In the genomic region with DNA sequence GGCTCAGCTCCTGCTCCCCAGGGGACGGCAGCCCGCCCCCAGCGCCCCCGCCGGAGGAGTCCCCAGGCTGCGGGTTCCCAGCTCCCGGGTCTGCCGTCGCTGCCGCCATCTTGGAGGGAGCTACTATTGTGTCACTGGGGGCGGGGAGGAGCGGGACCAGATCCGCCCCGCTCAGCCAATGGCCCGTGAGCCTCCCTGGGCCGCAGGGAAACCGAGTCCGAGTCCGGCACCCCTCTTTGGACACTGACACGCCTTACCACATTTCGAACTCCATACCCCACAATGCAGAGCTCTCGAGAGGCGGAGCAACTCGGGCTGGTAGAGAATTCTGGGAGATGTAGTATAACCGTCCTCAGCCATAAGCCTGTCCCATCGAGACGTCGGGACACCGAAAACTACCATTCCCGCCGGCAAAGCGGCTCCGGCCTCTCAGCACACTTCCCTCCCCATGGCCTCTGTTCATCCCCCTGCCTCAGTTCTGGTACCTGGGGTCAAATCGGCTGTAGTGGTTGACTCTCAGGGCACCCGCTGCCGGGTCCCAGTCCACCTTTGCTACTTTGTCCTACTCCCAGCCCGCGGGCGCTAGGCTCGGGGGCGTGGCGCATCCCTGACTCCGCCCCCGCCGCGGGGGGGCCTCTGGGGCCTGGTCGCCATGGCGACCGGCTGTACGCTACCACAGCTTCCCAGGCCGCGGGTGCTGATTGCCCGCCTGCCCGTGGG, we compare ENCODE assay signal across 8 cellular contexts. TPM values are rescaled to one million over a fixed set of nuclear protein-coding genes. Genes with fewer than 3 reads are reported as not detected.
DNase-seq lines count a peak whose midpoint lies in the region; ATAC-seq and TF ChIP-seq lines count a peak whose summit lies in the region.

A gene (minus strand): TSS at position 133 of the 720 bp plus-strand sequence. CDS start 24 bp downstream, at position 109.
A gene with protein sequence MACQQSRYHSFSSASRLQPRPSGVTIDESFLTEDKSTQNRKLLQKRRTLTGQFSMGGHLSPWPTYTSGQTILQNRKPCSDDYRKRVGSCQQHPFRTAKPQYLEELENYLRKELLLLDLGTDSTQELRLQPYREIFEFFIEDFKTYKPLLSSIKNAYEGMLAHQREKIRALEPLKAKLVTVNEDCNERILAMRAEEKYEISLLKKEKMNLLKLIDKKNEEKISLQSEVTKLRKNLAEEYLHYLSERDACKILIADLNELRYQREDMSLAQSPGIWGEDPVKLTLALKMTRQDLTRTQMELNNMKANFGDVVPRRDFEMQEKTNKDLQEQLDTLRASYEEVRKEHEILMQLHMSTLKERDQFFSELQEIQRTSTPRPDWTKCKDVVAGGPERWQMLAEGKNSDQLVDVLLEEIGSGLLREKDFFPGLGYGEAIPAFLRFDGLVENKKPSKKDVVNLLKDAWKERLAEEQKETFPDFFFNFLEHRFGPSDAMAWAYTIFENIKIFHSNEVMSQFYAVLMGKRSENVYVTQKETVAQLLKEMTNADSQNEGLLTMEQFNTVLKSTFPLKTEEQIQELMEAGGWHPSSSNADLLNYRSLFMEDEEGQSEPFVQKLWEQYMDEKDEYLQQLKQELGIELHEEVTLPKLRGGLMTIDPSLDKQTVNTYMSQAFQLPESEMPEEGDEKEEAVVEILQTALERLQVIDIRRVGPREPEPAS (plus strand): TSS at position 462 of the 720 bp plus-strand sequence. CDS start 261 bp downstream, outside the sequence.

- CTCF ChIA-PET in activated B cell treated with CpG ODN at 0.5 μM for 24 hours (lab: Charles Lee), result interaction anchor here (0.8 to 1.5 kb wide), 2 partner anchors 10 to 27 kb away, joined by 3 to 11 read pairs; no protein-coding TSS in a partner anchor

- POLR2A ChIA-PET in activated B cell treated with CpG ODN at 0.5 μM for 24 hours (lab: Charles Lee), result interaction anchor here (0.5 to 2.2 kb wide), 22 partner anchors 10 to 700 kb away, joined by 3 to 15 read pairs (median 4); a partner anchor contains a TSS

- intact Hi-C loops in activated B cell treated with CpG ODN at 0.5 μM for 24 hours (cut with micrococcal nuclease), result loop anchor here (1.0 to 10.0 kb wide), 18 partner anchors 10 to 1578 kb away; a partner anchor contains a TSS

- H3K4me1 ChIP-seq in smooth muscle cell (ENCODE audit: low read depth), result peaks cover 6% of the 10 kb centered on the region

- peak within 1 kb of the TSS; percentile 93 for H2AFZ ChIP-seq in smooth muscle cell (ENCODE audit: low read depth)

- peak within 1 kb of the TSS; percentile 89 for H3K4me3 ChIP-seq in AG09309 (ENCODE audit: control insufficient read depth, low read depth, low read length)
- peak within 1 kb of the TSS; percentile 99 for H3K4me3 ChIP-seq in smooth muscle cell

- H3K79me2 ChIP-seq in smooth muscle cell (ENCODE audit: low read depth), result peaks cover 43% of the 10 kb centered on the region

- H3K4me2 ChIP-seq in smooth muscle cell, result peak within 1 kb of the TSS; percentile 98

- H3K4me3 Mint-ChIP-seq in activated B cell treated with CpG ODN at 0.5 μM for 24 hours (peak within 1 kb of the TSS; percentile 96), immature natural killer cell (peak within 1 kb of the TSS; percentile 92 to 97 (median 94))

- H3K27me3 ChIP-seq in smooth muscle cell (ENCODE audit: low read depth), result no peaks in the 10 kb centered on the region

- 2% methylated on average over 44 of the region's 54 CpGs for WGBS in smooth muscle cell (ENCODE audit: low lambda C conversion rate)

- TF ChIP-seq CTCF in AG09309 (IDR thresholded peaks at IDR 0.05; ENCODE audit: control insufficient read depth, insufficient read depth, low read depth, low read length, missing control alignments) (no peak), activated B cell treated with CpG ODN at 0.5 μM for 24 hours (IDR thresholded peaks at IDR 0.05) (no peak), smooth muscle cell (IDR thresholded peaks at IDR 0.05; ENCODE audit: borderline replicate concordance, insufficient read depth, poor library complexity, severe bottlenecking) (no peak)

- peaks cover 25% of the 10 kb centered on the region for H4K20me1 ChIP-seq in smooth muscle cell (ENCODE audit: low read depth)

- H3K27ac ChIP-seq in smooth muscle cell (ENCODE audit: low read depth), result peak within 1 kb of the TSS; percentile 56

- peak within 1 kb of the TSS; percentile 96 for H3K27ac Mint-ChIP-seq in activated B cell treated with CpG ODN at 0.5 μM for 24 hours
- peak within 1 kb of the TSS; percentile 85 to 97 (median 93) for H3K27ac Mint-ChIP-seq in immature natural killer cell

- H3K4me1 Mint-ChIP-seq in activated B cell treated with CpG ODN at 0.5 μM for 24 hours (peaks cover 49% of the 10 kb centered on the region), immature natural killer cell (peaks cover 26% of the 10 kb centered on the region in 2 donors)

- H3K9ac ChIP-seq in smooth muscle cell (ENCODE audit: low read depth), result peak within 1 kb of the TSS; percentile 94

- no peaks in the 10 kb centered on the region for H3F3A ChIP-seq in smooth muscle cell (ENCODE audit: low read depth)

- H3K36me3 Mint-ChIP-seq in activated B cell treated with CpG ODN at 0.5 μM for 24 hours (ENCODE audit: low read depth) (peaks cover 23% of the 10 kb centered on the region), immature natural killer cell (no peaks in the 10 kb centered on the region)

- H3K27me3 Mint-ChIP-seq in activated B cell treated with CpG ODN at 0.5 μM for 24 hours (no peaks in the 10 kb centered on the region), immature natural killer cell (ENCODE audit: low read depth in 3 of 3) (peaks cover 0 to 5% (median 3%) of the 10 kb centered on the region in 3 donors)

- no peaks in the 10 kb centered on the region for H3K9me3 ChIP-seq in smooth muscle cell (replicated peaks; ENCODE audit: low read depth)

- H3K9me3 Mint-ChIP-seq in activated B cell treated with CpG ODN at 0.5 μM for 24 hours (no peaks in the 10 kb centered on the region), immature natural killer cell (no peaks in the 10 kb centered on the region)

- peak; percentile 96 for DNase-seq in AG09309 (ENCODE audit: low read depth)
- peak; percentile 99 for DNase-seq in NCI-H226
- DNase-seq in activated B cell treated with CpG ODN at 0.5 μM for 24 hours, result peak; percentile 93
- peak; percentile 98 for DNase-seq in central memory CD4-positive, alpha-beta T cell
- peak; percentile 96 to 98 (median 97) for DNase-seq in immature natural killer cell
- DNase-seq in smooth muscle cell (lab: John Stamatoyannopoulos, UW; ENCODE audit: unreplicated experiment), result peak; percentile 98

- ATAC-seq in GM19023 (IDR thresholded peaks at IDR 0.05; ENCODE audit: unreplicated experiment), result peak; percentile 87
- peak; percentile 88 for ATAC-seq in HG03196 (IDR thresholded peaks at IDR 0.05; ENCODE audit: unreplicated experiment)
- peak; percentile 89 for ATAC-seq in activated B cell treated with CpG ODN at 0.5 μM for 24 hours (ENCODE audit: low read depth)

- no peaks in the 10 kb centered on the region for H3K36me3 ChIP-seq in smooth muscle cell (ENCODE audit: low read depth)

RNA-seq across cellular contexts. Expression of the first gene that starts in this region (rescaled TPM):
- total RNA-seq in activated B cell treated with CpG ODN at 0.5 μM for 24 hours, result 25.2 and 30.6 TPM in 2 replicates
- 10 to 100 TPM in 1 of 3 donors, 1 to 10 TPM in 2; 2.6 to 12.4 (median 7.9) TPM for polyA plus RNA-seq in immature natural killer cell
- 4.6 and 9.8 TPM in 2 replicates for total RNA-seq in smooth muscle cell
- polyA plus RNA-seq in smooth muscle cell, result 5.9 and 6.6 TPM in 2 replicates

RNA-seq across cellular contexts. Expression of the second gene that starts in this region (rescaled TPM):
- 1.2 and 1.9 TPM in 2 replicates for total RNA-seq in activated B cell treated with CpG ODN at 0.5 μM for 24 hours
- not detected for polyA plus RNA-seq in immature natural killer cell
- total RNA-seq in smooth muscle cell, result 0.18 and 1.1 TPM in 2 replicates
- polyA plus RNA-seq in smooth muscle cell, result 1.0 and 3.1 TPM in 2 replicates

Comparison
In these comparisons a context has a peak if more than half of its experiments do, and no peak if none do; other contexts are left out.
1. Peak in every context shown above with its lines: DNase-seq, ATAC-seq, H3K4me3 ChIP-seq and H3K27ac ChIP-seq.